In the genomic region with DNA sequence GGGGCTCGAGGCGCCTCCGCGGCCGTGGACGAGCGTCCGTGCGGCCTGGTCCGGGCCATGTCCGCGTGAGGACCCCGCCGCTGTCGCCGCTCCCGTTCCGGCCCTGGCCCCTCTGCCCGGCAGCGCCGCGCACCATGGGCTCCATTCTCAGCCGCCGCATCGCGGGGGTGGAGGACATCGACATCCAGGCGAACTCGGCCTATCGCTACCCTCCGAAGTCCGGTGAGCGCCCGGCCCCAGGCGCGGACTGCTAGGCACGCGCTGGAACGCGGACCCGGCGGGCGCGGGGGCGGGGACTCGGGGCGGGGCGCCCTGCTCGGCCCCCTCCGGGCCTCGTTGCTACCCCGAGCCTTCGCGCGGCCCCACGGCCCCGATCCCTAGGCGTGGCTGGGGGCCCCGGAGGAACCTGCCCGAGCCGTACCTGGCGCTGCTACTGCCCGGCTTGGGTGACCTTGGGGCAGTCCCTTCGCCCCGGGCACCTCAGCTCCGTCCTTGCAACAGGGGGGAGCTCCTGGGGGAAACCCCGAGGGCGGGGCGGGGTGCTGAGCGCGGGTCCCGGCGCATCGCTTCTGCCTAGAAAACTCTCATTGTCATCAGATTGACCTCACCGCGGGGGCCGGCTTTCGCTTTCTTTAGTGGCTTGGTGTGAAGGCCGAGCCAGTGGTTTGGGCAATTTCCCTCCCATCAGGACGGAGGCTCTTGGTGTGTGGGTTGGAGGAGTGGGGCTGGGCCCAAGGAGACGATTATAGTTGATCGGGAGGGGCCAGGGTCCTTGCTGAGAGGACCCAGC, we compare ENCODE assay signal across 1 cellular context.
TF ChIP-seq lines count a peak whose summit lies in the region.

No MANE protein-coding gene starts in this region.

TF ChIP-seq in HepG2, 621 proteins besides CTCF, POLR2A, EP300 and RAD21 (continued from another document and continues in another):
- TF ChIP-seq SMAD1 (CRISPR knock-in tag; IDR thresholded peaks at IDR 0.05; ENCODE audit: borderline replicate concordance, low read depth): no peak
- TF ChIP-seq ETS1 (CRISPR knock-in tag; IDR thresholded peaks at IDR 0.05): 0 out of 2 replicates have a peak, but pooled peaks have one; percentile 20
- TF ChIP-seq ZNF615 (CRISPR knock-in tag; IDR thresholded peaks at IDR 0.05; ENCODE audit: borderline replicate concordance): no peak
- no peak for TF ChIP-seq SMARCE1 (IDR thresholded peaks at IDR 0.05; ENCODE audit: borderline replicate concordance)
- no peak for TF ChIP-seq FOXK2 (IDR thresholded peaks at IDR 0.05)
- TF ChIP-seq, protein P1, sequence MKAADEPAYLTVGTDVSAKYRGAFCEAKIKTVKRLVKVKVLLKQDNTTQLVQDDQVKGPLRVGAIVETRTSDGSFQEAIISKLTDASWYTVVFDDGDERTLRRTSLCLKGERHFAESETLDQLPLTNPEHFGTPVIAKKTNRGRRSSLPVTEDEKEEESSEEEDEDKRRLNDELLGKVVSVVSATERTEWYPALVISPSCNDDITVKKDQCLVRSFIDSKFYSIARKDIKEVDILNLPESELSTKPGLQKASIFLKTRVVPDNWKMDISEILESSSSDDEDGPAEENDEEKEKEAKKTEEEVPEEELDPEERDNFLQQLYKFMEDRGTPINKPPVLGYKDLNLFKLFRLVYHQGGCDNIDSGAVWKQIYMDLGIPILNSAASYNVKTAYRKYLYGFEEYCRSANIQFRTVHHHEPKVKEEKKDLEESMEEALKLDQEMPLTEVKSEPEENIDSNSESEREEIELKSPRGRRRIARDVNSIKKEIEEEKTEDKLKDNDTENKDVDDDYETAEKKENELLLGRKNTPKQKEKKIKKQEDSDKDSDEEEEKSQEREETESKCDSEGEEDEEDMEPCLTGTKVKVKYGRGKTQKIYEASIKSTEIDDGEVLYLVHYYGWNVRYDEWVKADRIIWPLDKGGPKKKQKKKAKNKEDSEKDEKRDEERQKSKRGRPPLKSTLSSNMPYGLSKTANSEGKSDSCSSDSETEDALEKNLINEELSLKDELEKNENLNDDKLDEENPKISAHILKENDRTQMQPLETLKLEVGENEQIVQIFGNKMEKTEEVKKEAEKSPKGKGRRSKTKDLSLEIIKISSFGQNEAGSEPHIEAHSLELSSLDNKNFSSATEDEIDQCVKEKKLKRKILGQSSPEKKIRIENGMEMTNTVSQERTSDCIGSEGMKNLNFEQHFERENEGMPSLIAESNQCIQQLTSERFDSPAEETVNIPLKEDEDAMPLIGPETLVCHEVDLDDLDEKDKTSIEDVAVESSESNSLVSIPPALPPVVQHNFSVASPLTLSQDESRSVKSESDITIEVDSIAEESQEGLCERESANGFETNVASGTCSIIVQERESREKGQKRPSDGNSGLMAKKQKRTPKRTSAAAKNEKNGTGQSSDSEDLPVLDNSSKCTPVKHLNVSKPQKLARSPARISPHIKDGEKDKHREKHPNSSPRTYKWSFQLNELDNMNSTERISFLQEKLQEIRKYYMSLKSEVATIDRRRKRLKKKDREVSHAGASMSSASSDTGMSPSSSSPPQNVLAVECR (CRISPR knock-in tag; IDR thresholded peaks at IDR 0.05; ENCODE audit: borderline replicate concordance): peak; percentile 77; the same call in 1 of the 2 replicates
- 0 out of 2 replicates have a peak, but pooled peaks have one; percentile 78 for TF ChIP-seq CHCHD3 (CRISPR knock-in tag; IDR thresholded peaks at IDR 0.05)
- TF ChIP-seq ZNF331 (CRISPR knock-in tag; IDR thresholded peaks at IDR 0.05): no peak
- TF ChIP-seq, protein P2, sequence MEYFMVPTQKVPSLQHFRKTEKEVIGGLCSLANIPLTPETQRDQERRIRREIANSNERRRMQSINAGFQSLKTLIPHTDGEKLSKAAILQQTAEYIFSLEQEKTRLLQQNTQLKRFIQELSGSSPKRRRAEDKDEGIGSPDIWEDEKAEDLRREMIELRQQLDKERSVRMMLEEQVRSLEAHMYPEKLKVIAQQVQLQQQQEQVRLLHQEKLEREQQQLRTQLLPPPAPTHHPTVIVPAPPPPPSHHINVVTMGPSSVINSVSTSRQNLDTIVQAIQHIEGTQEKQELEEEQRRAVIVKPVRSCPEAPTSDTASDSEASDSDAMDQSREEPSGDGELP (IDR thresholded peaks at IDR 0.05; ENCODE audit: borderline replicate concordance, low read depth): no peak
- TF ChIP-seq ZBTB34 (CRISPR knock-in tag; IDR thresholded peaks at IDR 0.05): no peak
- no peak for TF ChIP-seq WIZ (CRISPR knock-in tag; IDR thresholded peaks at IDR 0.05)
- no peak for TF ChIP-seq JUNB (CRISPR knock-in tag; IDR thresholded peaks at IDR 0.05; ENCODE audit: borderline replicate concordance)
- no peak for TF ChIP-seq FIP1L1 (IDR thresholded peaks at IDR 0.05; ENCODE audit: borderline replicate concordance, insufficient read depth, low read depth, low read length)
- TF ChIP-seq NR2F2 (IDR thresholded peaks at IDR 0.05; ENCODE audit: borderline replicate concordance, low read depth): peak; percentile 26; the same call in 1 of the 2 replicates
- TF ChIP-seq HNF4A (CRISPR knock-in tag; IDR thresholded peaks at IDR 0.05): no peak
- TF ChIP-seq FOXO1 (CRISPR knock-in tag; IDR thresholded peaks at IDR 0.05): no peak
- no peak for TF ChIP-seq SMAD3 (CRISPR knock-in tag; IDR thresholded peaks at IDR 0.05)
- no peak for TF ChIP-seq CEBPG (CRISPR knock-in tag; IDR thresholded peaks at IDR 0.05)
- no peak for TF ChIP-seq SIX1 (CRISPR knock-in tag; IDR thresholded peaks at IDR 0.05; ENCODE audit: borderline replicate concordance)
- TF ChIP-seq, protein P3, sequence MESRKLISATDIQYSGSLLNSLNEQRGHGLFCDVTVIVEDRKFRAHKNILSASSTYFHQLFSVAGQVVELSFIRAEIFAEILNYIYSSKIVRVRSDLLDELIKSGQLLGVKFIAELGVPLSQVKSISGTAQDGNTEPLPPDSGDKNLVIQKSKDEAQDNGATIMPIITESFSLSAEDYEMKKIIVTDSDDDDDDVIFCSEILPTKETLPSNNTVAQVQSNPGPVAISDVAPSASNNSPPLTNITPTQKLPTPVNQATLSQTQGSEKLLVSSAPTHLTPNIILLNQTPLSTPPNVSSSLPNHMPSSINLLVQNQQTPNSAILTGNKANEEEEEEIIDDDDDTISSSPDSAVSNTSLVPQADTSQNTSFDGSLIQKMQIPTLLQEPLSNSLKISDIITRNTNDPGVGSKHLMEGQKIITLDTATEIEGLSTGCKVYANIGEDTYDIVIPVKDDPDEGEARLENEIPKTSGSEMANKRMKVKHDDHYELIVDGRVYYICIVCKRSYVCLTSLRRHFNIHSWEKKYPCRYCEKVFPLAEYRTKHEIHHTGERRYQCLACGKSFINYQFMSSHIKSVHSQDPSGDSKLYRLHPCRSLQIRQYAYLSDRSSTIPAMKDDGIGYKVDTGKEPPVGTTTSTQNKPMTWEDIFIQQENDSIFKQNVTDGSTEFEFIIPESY (CRISPR knock-in tag; IDR thresholded peaks at IDR 0.05): no peak
- no peak for TF ChIP-seq MIER3 (CRISPR knock-in tag; IDR thresholded peaks at IDR 0.05; ENCODE audit: borderline replicate concordance)
- TF ChIP-seq RELA (CRISPR knock-in tag; IDR thresholded peaks at IDR 0.05): no peak
- TF ChIP-seq AKAP8 (CRISPR knock-in tag; IDR thresholded peaks at IDR 0.05): no peak; the same call in 1 of the 2 replicates
- TF ChIP-seq ISL2 (CRISPR knock-in tag; IDR thresholded peaks at IDR 0.05): no peak
- no peak for TF ChIP-seq RBAK (CRISPR knock-in tag; IDR thresholded peaks at IDR 0.05)
- peak; percentile 8; the same call in 1 of the 2 replicates for TF ChIP-seq KDM3A (CRISPR knock-in tag; IDR thresholded peaks at IDR 0.05; ENCODE audit: low read depth)
- TF ChIP-seq JDP2 (CRISPR knock-in tag; IDR thresholded peaks at IDR 0.05; ENCODE audit: borderline replicate concordance): no peak
- TF ChIP-seq, protein P4, sequence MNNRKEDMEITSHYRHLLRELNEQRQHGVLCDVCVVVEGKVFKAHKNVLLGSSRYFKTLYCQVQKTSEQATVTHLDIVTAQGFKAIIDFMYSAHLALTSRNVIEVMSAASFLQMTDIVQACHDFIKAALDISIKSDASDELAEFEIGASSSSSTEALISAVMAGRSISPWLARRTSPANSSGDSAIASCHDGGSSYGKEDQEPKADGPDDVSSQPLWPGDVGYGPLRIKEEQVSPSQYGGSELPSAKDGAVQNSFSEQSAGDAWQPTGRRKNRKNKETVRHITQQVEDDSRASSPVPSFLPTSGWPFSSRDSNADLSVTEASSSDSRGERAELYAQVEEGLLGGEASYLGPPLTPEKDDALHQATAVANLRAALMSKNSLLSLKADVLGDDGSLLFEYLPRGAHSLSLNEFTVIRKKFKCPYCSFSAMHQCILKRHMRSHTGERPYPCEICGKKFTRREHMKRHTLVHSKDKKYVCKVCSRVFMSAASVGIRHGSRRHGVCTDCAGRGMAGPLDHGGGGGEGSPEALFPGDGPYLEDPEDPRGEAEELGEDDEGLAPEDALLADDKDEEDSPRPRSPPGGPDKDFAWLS (CRISPR knock-in tag; IDR thresholded peaks at IDR 0.05; ENCODE audit: borderline replicate concordance): no peak
- TF ChIP-seq, protein P5, sequence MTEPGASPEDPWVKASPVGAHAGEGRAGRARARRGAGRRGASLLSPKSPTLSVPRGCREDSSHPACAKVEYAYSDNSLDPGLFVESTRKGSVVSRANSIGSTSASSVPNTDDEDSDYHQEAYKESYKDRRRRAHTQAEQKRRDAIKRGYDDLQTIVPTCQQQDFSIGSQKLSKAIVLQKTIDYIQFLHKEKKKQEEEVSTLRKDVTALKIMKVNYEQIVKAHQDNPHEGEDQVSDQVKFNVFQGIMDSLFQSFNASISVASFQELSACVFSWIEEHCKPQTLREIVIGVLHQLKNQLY (CRISPR knock-in tag; IDR thresholded peaks at IDR 0.05): no peak
- TF ChIP-seq, protein P6, sequence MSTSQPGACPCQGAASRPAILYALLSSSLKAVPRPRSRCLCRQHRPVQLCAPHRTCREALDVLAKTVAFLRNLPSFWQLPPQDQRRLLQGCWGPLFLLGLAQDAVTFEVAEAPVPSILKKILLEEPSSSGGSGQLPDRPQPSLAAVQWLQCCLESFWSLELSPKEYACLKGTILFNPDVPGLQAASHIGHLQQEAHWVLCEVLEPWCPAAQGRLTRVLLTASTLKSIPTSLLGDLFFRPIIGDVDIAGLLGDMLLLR (CRISPR knock-in tag; IDR thresholded peaks at IDR 0.05): peak; percentile 53; the same call in 1 of the 2 replicates
- TF ChIP-seq, protein P7, sequence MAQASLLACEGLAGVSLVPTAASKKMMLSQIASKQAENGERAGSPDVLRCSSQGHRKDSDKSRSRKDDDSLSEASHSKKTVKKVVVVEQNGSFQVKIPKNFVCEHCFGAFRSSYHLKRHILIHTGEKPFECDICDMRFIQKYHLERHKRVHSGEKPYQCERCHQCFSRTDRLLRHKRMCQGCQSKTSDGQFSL (CRISPR knock-in tag; IDR thresholded peaks at IDR 0.05): no peak
- no peak for TF ChIP-seq MIER2 (CRISPR knock-in tag; IDR thresholded peaks at IDR 0.05)
- no peak for TF ChIP-seq ZNF180 (CRISPR knock-in tag; IDR thresholded peaks at IDR 0.05; ENCODE audit: borderline replicate concordance, low read depth)
- TF ChIP-seq RAD51 (IDR thresholded peaks at IDR 0.05; ENCODE audit: borderline replicate concordance): no peak
- no peak for TF ChIP-seq MAFK (conservative IDR thresholded peaks at IDR 0.05 in 1 of 2, IDR thresholded peaks at IDR 0.05 in 1 of 2; ENCODE audit: low read length in 2 of 2)
- TF ChIP-seq ZNF354B (CRISPR knock-in tag; IDR thresholded peaks at IDR 0.05): no peak
- TF ChIP-seq TBP (CRISPR knock-in tag; IDR thresholded peaks at IDR 0.05): no peak
- TF ChIP-seq SP2 (CRISPR knock-in tag; IDR thresholded peaks at IDR 0.05): no peak
- no peak for TF ChIP-seq ZNF501 (CRISPR knock-in tag; IDR thresholded peaks at IDR 0.05)
- TF ChIP-seq SIX4 (CRISPR knock-in tag; IDR thresholded peaks at IDR 0.05): no peak
- TF ChIP-seq ZNF605 (CRISPR knock-in tag; IDR thresholded peaks at IDR 0.05): peak; percentile 44; the same call in 1 of the 2 replicates
- no peak; the same call in 1 of the 2 replicates for TF ChIP-seq TIGD3 (CRISPR knock-in tag; IDR thresholded peaks at IDR 0.05; ENCODE audit: borderline replicate concordance)
- no peak for TF ChIP-seq ZNF430 (CRISPR knock-in tag; IDR thresholded peaks at IDR 0.05)
- TF ChIP-seq, protein P8, sequence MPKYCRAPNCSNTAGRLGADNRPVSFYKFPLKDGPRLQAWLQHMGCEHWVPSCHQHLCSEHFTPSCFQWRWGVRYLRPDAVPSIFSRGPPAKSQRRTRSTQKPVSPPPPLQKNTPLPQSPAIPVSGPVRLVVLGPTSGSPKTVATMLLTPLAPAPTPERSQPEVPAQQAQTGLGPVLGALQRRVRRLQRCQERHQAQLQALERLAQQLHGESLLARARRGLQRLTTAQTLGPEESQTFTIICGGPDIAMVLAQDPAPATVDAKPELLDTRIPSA (CRISPR knock-in tag; IDR thresholded peaks at IDR 0.05; ENCODE audit: borderline replicate concordance): no peak
- TF ChIP-seq NFIC (IDR thresholded peaks at IDR 0.05; ENCODE audit: low read length): no peak
- peak; percentile 72; the same call in 1 of the 2 replicates for TF ChIP-seq SRY (CRISPR knock-in tag; IDR thresholded peaks at IDR 0.05)
- TF ChIP-seq, protein P9, sequence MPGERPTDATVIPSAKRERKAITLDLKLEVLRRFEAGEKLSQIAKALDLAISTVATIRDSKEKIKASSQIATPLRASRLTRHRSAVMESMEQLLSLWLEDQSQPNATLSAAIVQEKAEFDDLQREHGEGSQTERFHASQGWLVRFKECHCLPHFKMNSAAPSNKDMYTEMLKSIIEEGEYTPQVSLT (CRISPR knock-in tag; IDR thresholded peaks at IDR 0.05; ENCODE audit: borderline replicate concordance, low read depth): no peak; the same call in 1 of the 2 replicates
- TF ChIP-seq HHEX (CRISPR knock-in tag; IDR thresholded peaks at IDR 0.05): no peak
- no peak for TF ChIP-seq NFKBIZ (CRISPR knock-in tag; IDR thresholded peaks at IDR 0.05)
